1 cellular context compared by ENCODE assay signal in genomic region chr12:13079440-13079906, GRCh38.
TF ChIP-seq lines count a peak whose summit lies in the region.

No MANE protein-coding gene starts in this region.

TF ChIP-seq in HepG2, 621 proteins besides CTCF, POLR2A, EP300 and RAD21 (continued from another document and continues in another):
- TF ChIP-seq SAFB2 (CRISPR knock-in tag; IDR thresholded peaks at IDR 0.05; ENCODE audit: borderline replicate concordance, low read depth) (peak; percentile 57; the same call in 1 of the 2 replicates), ZNF780A (CRISPR knock-in tag; IDR thresholded peaks at IDR 0.05) (no peak), ZNF652 (CRISPR knock-in tag; IDR thresholded peaks at IDR 0.05; ENCODE audit: borderline replicate concordance, low read depth) (peak; percentile 24; the same call in 1 of the 2 replicates), FOXA3 (CRISPR knock-in tag; IDR thresholded peaks at IDR 0.05) (peak; percentile 90), ETV6 (CRISPR knock-in tag; conservative IDR thresholded peaks at IDR 0.05) (no peak), ZFP36 (IDR thresholded peaks at IDR 0.05; ENCODE audit: borderline replicate concordance, low read depth, low read length, partially characterized antibody) (no peak), ZBTB38 (CRISPR knock-in tag; IDR thresholded peaks at IDR 0.05) (no peak), ZBTB42 (CRISPR knock-in tag; IDR thresholded peaks at IDR 0.05) (no peak), ZNF138 (CRISPR knock-in tag; IDR thresholded peaks at IDR 0.05; ENCODE audit: low read depth) (no peak), KDM6A (CRISPR knock-in tag; IDR thresholded peaks at IDR 0.05; ENCODE audit: low read depth) (0 out of 2 replicates have a peak, but pooled peaks have one; percentile 22), CENPX (CRISPR knock-in tag; IDR thresholded peaks at IDR 0.05) (no peak), FOXP1 (IDR thresholded peaks at IDR 0.05) (no peak), FOXP1 (CRISPR knock-in tag; IDR thresholded peaks at IDR 0.05) (peak; percentile 69), CHD4 (IDR thresholded peaks at IDR 0.05; ENCODE audit: borderline replicate concordance, low read length) (no peak), TEAD2 (CRISPR knock-in tag; IDR thresholded peaks at IDR 0.05) (no peak), MTA3 (CRISPR knock-in tag; IDR thresholded peaks at IDR 0.05) (no peak), ETS1 (CRISPR knock-in tag; IDR thresholded peaks at IDR 0.05) (no peak), MXD1 (CRISPR knock-in tag; IDR thresholded peaks at IDR 0.05) (no peak), ZNF563 (CRISPR knock-in tag; IDR thresholded peaks at IDR 0.05) (no peak), ZBTB40 (IDR thresholded peaks at IDR 0.05) (no peak), ZBTB40 (CRISPR knock-in tag; IDR thresholded peaks at IDR 0.05) (no peak), ZNF704 (CRISPR knock-in tag; IDR thresholded peaks at IDR 0.05; ENCODE audit: borderline replicate concordance) (no peak), ZNF629 (CRISPR knock-in tag; conservative IDR thresholded peaks at IDR 0.05) (no peak; the same call in 1 of the 2 replicates), ATF1 (CRISPR knock-in tag; IDR thresholded peaks at IDR 0.05) (no peak), HNF4A (CRISPR knock-in tag; IDR thresholded peaks at IDR 0.05) (peak; percentile 82), EEA1 (CRISPR knock-in tag; IDR thresholded peaks at IDR 0.05; ENCODE audit: borderline replicate concordance) (no peak), SMAD9 (CRISPR knock-in tag; IDR thresholded peaks at IDR 0.05) (no peak), TRAFD1 (CRISPR knock-in tag; IDR thresholded peaks at IDR 0.05; ENCODE audit: borderline replicate concordance) (no peak), MLXIP (CRISPR knock-in tag; IDR thresholded peaks at IDR 0.05; ENCODE audit: borderline replicate concordance) (no peak), NRL (CRISPR knock-in tag; IDR thresholded peaks at IDR 0.05; ENCODE audit: borderline replicate concordance) (no peak), KLF13 (CRISPR knock-in tag; IDR thresholded peaks at IDR 0.05) (no peak), MEF2D (CRISPR knock-in tag; IDR thresholded peaks at IDR 0.05) (peak; percentile 50; the same call in 1 of the 2 replicates), ZFP36L1 (CRISPR knock-in tag; IDR thresholded peaks at IDR 0.05) (no peak), RARG (CRISPR knock-in tag; IDR thresholded peaks at IDR 0.05; ENCODE audit: low read depth) (no peak), BORCS8-MEF2B (CRISPR knock-in tag; IDR thresholded peaks at IDR 0.05) (0 out of 2 replicates have a peak, but pooled peaks have one; percentile 42), PHF21A (CRISPR knock-in tag; IDR thresholded peaks at IDR 0.05) (peak; percentile 80), ZBTB8A (CRISPR knock-in tag; IDR thresholded peaks at IDR 0.05; ENCODE audit: borderline replicate concordance, low read depth) (no peak), MTF1 (CRISPR knock-in tag; IDR thresholded peaks at IDR 0.05) (no peak), FIP1L1 (IDR thresholded peaks at IDR 0.05; ENCODE audit: borderline replicate concordance, insufficient read depth, low read depth, low read length) (no peak), KMT2A (CRISPR knock-in tag; IDR thresholded peaks at IDR 0.05) (no peak), ZBTB39 (CRISPR knock-in tag; IDR thresholded peaks at IDR 0.05) (no peak), FOXP4 (CRISPR knock-in tag; IDR thresholded peaks at IDR 0.05) (peak; percentile 87), PAX8 (CRISPR knock-in tag; IDR thresholded peaks at IDR 0.05; ENCODE audit: borderline replicate concordance) (no peak)
